12 cellular contexts compared by ENCODE assay signal in the genomic region with DNA sequence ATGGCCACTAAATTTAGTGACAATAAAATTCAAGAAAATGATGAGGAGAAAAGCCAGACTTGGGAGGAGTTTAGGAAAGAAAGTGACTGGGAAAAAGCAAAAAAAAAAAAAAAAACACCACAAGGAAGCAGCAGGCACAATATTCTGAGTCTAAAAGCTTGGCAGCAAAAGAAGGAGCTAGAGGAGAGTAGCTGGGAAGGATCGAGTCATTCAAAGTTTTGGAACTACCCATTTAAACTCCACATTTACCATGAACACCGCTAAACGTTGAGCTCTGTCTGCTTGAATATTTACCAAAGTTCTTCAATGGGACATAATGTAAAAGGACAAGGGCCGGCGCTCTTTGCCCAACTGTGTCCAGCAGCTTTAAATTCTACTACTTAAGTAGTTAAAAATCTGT.
DNase-seq lines count a peak whose midpoint lies in the region; ATAC-seq and TF ChIP-seq lines count a peak whose summit lies in the region.
"Had no signal": no experiment of that assay in that cellular context is flagged by ENCODE, and none has a peak within 500 bp of the region (broad histone marks: within the 10 kb centered on the region; RNA-seq: fewer than 3 reads in every experiment).

No MANE protein-coding gene starts in this region.

- peak overlapping the region; percentile 52 for H3K4me3 Mint-ChIP-seq in memory B cell
- H3K4me3 Mint-ChIP-seq in progenitor cell of endocrine pancreas (ENCODE audit: low read depth): no peak overlapping the region
- H3K4me3 Mint-ChIP-seq: activated naive CD4-positive, alpha-beta T cell treated with anti-CD3 and anti-CD28 coated beads, Interleukin-2, amount 10 ng/mL, durations not matched to agents 7 days and 5 days had no signal

- H3K9me3 ChIP-seq in right atrium auricular region (no peaks in the 10 kb centered on the region), adipocyte (ENCODE audit: control insufficient read depth, low read length) (no peaks in the 10 kb centered on the region), vagina (no peaks in the 10 kb centered on the region)

- no peaks in the 10 kb centered on the region for H3K9me3 Mint-ChIP-seq in memory B cell
- H3K9me3 Mint-ChIP-seq in progenitor cell of endocrine pancreas (ENCODE audit: low read depth): no peaks in the 10 kb centered on the region
- H3K9me3 Mint-ChIP-seq: activated naive CD4-positive, alpha-beta T cell treated with anti-CD3 and anti-CD28 coated beads, Interleukin-2, amount 10 ng/mL, durations not matched to agents 7 days and 5 days had no signal

- DNase-seq in right atrium auricular region (ENCODE audit: low spot score): no peak
- no peak for DNase-seq in Right ventricle myocardium superior
- DNase-seq in adipocyte (ENCODE audit: low read depth): peak; percentile 54
- no peak for DNase-seq in memory B cell (ENCODE audit: low spot score in 2 of 2)
- DNase-seq in vagina (ENCODE audit: extremely low spot score in 2 of 2): no peak
- DNase-seq in progenitor cell of endocrine pancreas (ENCODE audit: low spot score, unreplicated experiment): no peak
- DNase-seq in amygdala (lab: John Stamatoyannopoulos, UW): no peak
- no peak for DNase-seq in kidney glomerular epithelial cell (lab: John Stamatoyannopoulos, UW)
- DNase-seq: activated naive CD4-positive, alpha-beta T cell treated with anti-CD3 and anti-CD28 coated beads, Interleukin-2, amount 10 ng/mL, durations not matched to agents 7 days and 5 days; NCI-H82; substantia nigra had no signal

- H3K27me3 Mint-ChIP-seq in memory B cell (no peaks in the 10 kb centered on the region), progenitor cell of endocrine pancreas (no peaks in the 10 kb centered on the region)
- H3K27me3 Mint-ChIP-seq: activated naive CD4-positive, alpha-beta T cell treated with anti-CD3 and anti-CD28 coated beads, Interleukin-2, amount 10 ng/mL, durations not matched to agents 7 days and 5 days had no signal

- H3K27ac ChIP-seq in right atrium auricular region (peak overlapping the region; percentile 9 to 29), vagina (peak overlapping the region; percentile 34)
- H3K27ac ChIP-seq: KMS-11 had no signal

- H3K4me1 Mint-ChIP-seq in memory B cell: peaks cover 54% of the 10 kb centered on the region
- H3K4me1 Mint-ChIP-seq in progenitor cell of endocrine pancreas (ENCODE audit: low read depth): peaks cover 38% of the 10 kb centered on the region

- H3K36me3 ChIP-seq in right atrium auricular region (no peaks in the 10 kb centered on the region), adipocyte (ENCODE audit: control insufficient read depth, insufficient read depth, low read length, severe bottlenecking) (no peaks in the 10 kb centered on the region), vagina (no peaks in the 10 kb centered on the region)

- peaks cover 21% of the 10 kb centered on the region for H3K36me3 Mint-ChIP-seq in memory B cell
- peaks cover 8% of the 10 kb centered on the region for H3K36me3 Mint-ChIP-seq in progenitor cell of endocrine pancreas (ENCODE audit: insufficient read depth)

- no peak for TF ChIP-seq POLR2A in vagina (IDR thresholded peaks at IDR 0.05)

- H3K9ac ChIP-seq in adipocyte (ENCODE audit: low read length): peak overlapping the region; percentile 52
- H3K9ac ChIP-seq: KMS-11 had no signal

- H3K27me3 ChIP-seq in right atrium auricular region (no peaks in the 10 kb centered on the region), adipocyte (replicated peaks; ENCODE audit: control insufficient read depth, insufficient read depth, low read length) (no peaks in the 10 kb centered on the region), vagina (no peaks in the 10 kb centered on the region)

- ATAC-seq in Right ventricle myocardium superior (ENCODE audit: poor library complexity): no peak
- ATAC-seq in memory B cell (ENCODE audit: low read depth): no peak

- H3K4me3 ChIP-seq in right atrium auricular region: no peak overlapping the region
- H3K4me3 ChIP-seq in adipocyte (ENCODE audit: low read length): peak overlapping the region; percentile 61
- H3K4me3 ChIP-seq in vagina: no peak overlapping the region

- H3K4me1 ChIP-seq in right atrium auricular region: peaks cover 0 to 48% of the 10 kb centered on the region in 2 donors
- peaks cover 33% of the 10 kb centered on the region for H3K4me1 ChIP-seq in adipocyte (ENCODE audit: control insufficient read depth, insufficient read depth, low read length)
- peaks cover 55% of the 10 kb centered on the region for H3K4me1 ChIP-seq in vagina

- TF ChIP-seq CTCF in right atrium auricular region (IDR thresholded peaks at IDR 0.05) (no peak), vagina (IDR thresholded peaks at IDR 0.05) (no peak), progenitor cell of endocrine pancreas (IDR thresholded peaks at IDR 0.05; ENCODE audit: unreplicated experiment) (no peak)

- intact Hi-C loops in Right ventricle myocardium superior (cut with DNase I) (no loop called here), vagina (cut with DNase I) (no loop called here)

- peak overlapping the region; percentile 86 for H3K27ac Mint-ChIP-seq in memory B cell
- H3K27ac Mint-ChIP-seq in progenitor cell of endocrine pancreas: no peak overlapping the region
- H3K27ac Mint-ChIP-seq: activated naive CD4-positive, alpha-beta T cell treated with anti-CD3 and anti-CD28 coated beads, Interleukin-2, amount 10 ng/mL, durations not matched to agents 7 days and 5 days had no signal
